20 cellular contexts compared by ENCODE assay signal in genomic region chr14:75025876-75026275, GRCh38.
"Had no signal": no experiment of that assay in that cellular context is flagged by ENCODE, and none has a peak within 500 bp of the region (broad histone marks: within the 10 kb centered on the region; RNA-seq: fewer than 3 reads in every experiment).

No MANE protein-coding gene starts in this region.

- DNase-seq: activated B cell treated with CpG ODN at 0.5 μM for 24 hours; activated CD4-positive, alpha-beta T cell treated with anti-CD3 and anti-CD28 coated beads for 1 hour; activated CD4-positive, alpha-beta T cell treated with anti-CD3 and anti-CD28 coated beads, Interleukin-2, amount 10 ng/mL, durations not matched to agents 24 days and 14 days; activated CD4-positive, alpha-beta T cell treated with anti-CD3 and anti-CD28 coated beads, Interleukin-2, amount 50 U/mL, for 48 hours; activated CD8-positive, alpha-beta memory T cell treated with anti-CD3 and anti-CD28 coated beads, Interleukin-2, amount 10 ng/mL, durations not matched to agents 7 days and 5 days; activated effector memory CD4-positive, alpha-beta T cell treated with anti-CD3 and anti-CD28 coated beads, Interleukin-2, amount 50 U/mL, for 16 hours; activated naive CD4-positive, alpha-beta T cell treated with anti-CD3 and anti-CD28 coated beads for 36 hours; activated T-cell treated with anti-CD3 and anti-CD28 coated beads, Interleukin-2, amount 50 U/mL, for 24 hours; amygdala; MG63; NCI-H1092 treated with DMSO at 0.1 percent for 48 hours; NCI-H1417 treated with DMSO at 0.1 percent for 48 hours; NCI-H1694; NCI-H2029; NCI-H2107; NCI-H2171 treated with DMSO at 0.1 percent for 48 hours; NCI-H345; NCI-H510A; NCI-H526 treated with DMSO at 0.1 percent for 48 hours; SHP77 treated with DMSO at 0.1 percent for 48 hours had no signal

- H3K9me3 ChIP-seq: MG63 had no signal

- H3K27me3 ChIP-seq: MG63 had no signal

- ATAC-seq: activated CD8-positive, alpha-beta memory T cell treated with anti-CD3 and anti-CD28 coated beads, Interleukin-2, amount 10 ng/mL, durations not matched to agents 7 days and 5 days had no signal

- H3K4me3 ChIP-seq: MG63 had no signal
